10 cellular contexts compared by ENCODE assay signal in the genomic region with DNA sequence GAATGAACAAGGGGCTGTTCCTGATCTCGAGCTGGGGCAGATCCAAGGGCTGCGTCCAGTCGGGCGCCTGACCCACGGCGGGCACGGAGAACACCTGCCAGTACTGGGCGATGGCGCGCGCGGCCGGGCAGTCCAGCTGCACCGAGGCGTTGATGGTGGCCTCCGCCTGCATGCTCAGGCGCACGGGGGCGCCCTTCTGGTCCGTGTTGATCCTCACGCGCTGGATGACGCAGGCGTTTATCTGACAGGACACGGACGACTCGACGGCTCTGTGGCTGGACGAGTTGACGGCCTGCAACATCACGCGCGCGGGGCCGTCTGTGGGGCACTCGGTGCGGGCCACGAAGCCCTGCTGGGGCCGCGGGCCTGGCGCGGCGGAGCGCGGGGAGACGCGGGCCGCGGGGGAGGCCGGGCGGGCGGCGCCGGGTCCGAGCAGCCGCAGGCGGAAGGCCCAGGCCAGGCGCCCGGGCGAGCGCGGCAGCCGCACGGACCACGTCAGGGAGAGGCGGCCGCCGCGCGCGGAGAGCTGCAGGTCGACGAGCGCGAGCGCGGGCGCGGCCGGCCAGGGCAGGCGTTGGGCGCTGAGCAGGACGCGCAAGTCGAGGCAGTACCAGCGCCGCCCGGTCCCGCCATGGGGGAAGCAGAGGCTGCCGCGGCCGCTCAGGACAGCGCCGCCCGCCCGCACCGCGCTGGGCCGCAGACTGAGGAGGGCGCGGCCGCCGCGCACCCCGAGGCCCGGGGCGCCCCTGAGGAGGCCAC. TPM values are rescaled to one million over a fixed set of nuclear protein-coding genes. Genes with fewer than 3 reads are reported as not detected.
DNase-seq lines count a peak whose midpoint lies in the region; ATAC-seq and TF ChIP-seq lines count a peak whose summit lies in the region.
"Had no signal": no experiment of that assay in that cellular context is flagged by ENCODE, and none has a peak within 500 bp of the region (broad histone marks: within the 10 kb centered on the region; RNA-seq: fewer than 3 reads in every experiment).

No MANE protein-coding gene starts in this region.

- peaks cover 5% of the 10 kb centered on the region for H3K4me1 Mint-ChIP-seq in memory B cell

- CTCF ChIA-PET in PC-3 (lab: Charles Lee) = no interaction called here

- H3K4me3 Mint-ChIP-seq in memory B cell = peak overlapping the region; percentile 61

- TF ChIP-seq CTCF in epithelial cell of proximal tubule (conservative IDR thresholded peaks at IDR 0.05; ENCODE audit: low read depth, low read length) = peak; percentile 9
- TF ChIP-seq CTCF in PC-3 (conservative IDR thresholded peaks at IDR 0.05; ENCODE audit: low read depth, low read length) = no peak

- ATAC-seq in memory B cell (ENCODE audit: low read depth) (peak; percentile 58), PC-3 (no peak), GM21381 (IDR thresholded peaks at IDR 0.05; ENCODE audit: unreplicated experiment) (no peak), GM19463 (IDR thresholded peaks at IDR 0.05; ENCODE audit: unreplicated experiment) (no peak)

- intact Hi-C loops in PC-3 (cut with micrococcal nuclease) = no loop called here

- H3K9me2 ChIP-seq in PC-3 (replicated peaks; ENCODE audit: low read length) = no peaks in the 10 kb centered on the region

- no peaks in the 10 kb centered on the region for H3K4me1 ChIP-seq in urinary bladder (ENCODE audit: insufficient read depth)
- no peaks in the 10 kb centered on the region for H3K4me1 ChIP-seq in PC-3 (ENCODE audit: insufficient read depth, low read length)

- DNase-seq in activated effector memory CD4-positive, alpha-beta T cell treated with anti-CD3 and anti-CD28 coated beads, Interleukin-2, amount 50 U/mL, for 16 hours = peak; percentile 69
- no peak for DNase-seq in activated effector memory CD4-positive, alpha-beta T cell treated with Interleukin-2 at 50 U/mL for 16 hours
- DNase-seq in epithelial cell of proximal tubule (ENCODE audit: low read depth) = no peak
- peak in 1 of 2 donors; percentile 17 for DNase-seq in memory B cell (ENCODE audit: low spot score in 2 of 2)
- DNase-seq in PC-3 = no peak
- DNase-seq: DMS153 had no signal

- no peaks in the 10 kb centered on the region for H3K79me2 ChIP-seq in PC-3 (ENCODE audit: low read length)

- H3F3A ChIP-seq in PC-3 (ENCODE audit: low read length, unreplicated experiment) = no peaks in the 10 kb centered on the region

- no peaks in the 10 kb centered on the region for H4K20me1 ChIP-seq in PC-3 (ENCODE audit: low read length)

- H3K4me2 ChIP-seq in PC-3 (ENCODE audit: low read length) = no peak overlapping the region

- POLR2A ChIA-PET in PC-3 (lab: Charles Lee; ENCODE audit: unreplicated experiment) = no interaction called here

- H3K4me3 ChIP-seq in epithelial cell of proximal tubule (ENCODE audit: low read depth, low read length) = no peak overlapping the region
- H3K4me3 ChIP-seq in urinary bladder (ENCODE audit: low read depth, low read length) = peak overlapping the region; percentile 49
- no peak overlapping the region for H3K4me3 ChIP-seq in PC-3 (ENCODE audit: low read length)

- no TSS peak for BruUV-seq in PC-3 (replicated peaks; lab: Mats Ljungman, UMichigan)

- no peak overlapping the region for H2AFZ ChIP-seq in PC-3 (ENCODE audit: low read length)

- H3K27me3 Mint-ChIP-seq in memory B cell = peaks cover 19% of the 10 kb centered on the region

- no peaks in the 10 kb centered on the region for H3K36me3 Mint-ChIP-seq in memory B cell

- no peaks in the 10 kb centered on the region for H3K27me3 ChIP-seq in PC-3 (ENCODE audit: low read length)

- H3K9me3 Mint-ChIP-seq in memory B cell = no peaks in the 10 kb centered on the region
- H3K9me3 Mint-ChIP-seq: IgD-negative memory B cell had no signal

- 6% methylated on average over 107 of the region's 107 CpGs for WGBS in urinary bladder

- H3K27ac Mint-ChIP-seq in memory B cell = no peak overlapping the region

- no peak overlapping the region for H3K9ac ChIP-seq in PC-3 (ENCODE audit: low read length)

- H3K27ac ChIP-seq in urinary bladder (ENCODE audit: low read depth) (no peak overlapping the region), PC-3 (ENCODE audit: low read length) (no peak overlapping the region)

- H3K36me3 ChIP-seq in urinary bladder (ENCODE audit: insufficient read depth) = no peaks in the 10 kb centered on the region
- no peaks in the 10 kb centered on the region for H3K36me3 ChIP-seq in PC-3 (ENCODE audit: low read depth, low read length)

- H3K9me3 ChIP-seq in PC-3 (ENCODE audit: low read length) = no peaks in the 10 kb centered on the region

RNA-seq across cellular contexts. Expression of gene PKDREJ, which starts 0.5 kb away (rescaled TPM):
- total RNA-seq in epithelial cell of proximal tubule (not detected in 2 replicates), urinary bladder (0.05 TPM), PC-3 (2014; rRNA removed) (not detected in 2 replicates)
- 0.14 TPM for polyA plus RNA-seq in urinary bladder
- polyA plus RNA-seq: IgD-negative memory B cell had no signal

RNA-seq across cellular contexts. Expression of gene TTC38, which starts 5.2 kb away (rescaled TPM):
- total RNA-seq in epithelial cell of proximal tubule (45.4 and 60.7 TPM in 2 replicates), urinary bladder (24.7 TPM), PC-3 (2014; rRNA removed) (26.8 and 41.4 TPM in 2 replicates)
- 32.6 TPM for polyA plus RNA-seq in urinary bladder

RNA-seq across cellular contexts. Expression of gene CDPF1, which starts 12.5 kb away (rescaled TPM):
- 7.0 and 10.3 TPM in 2 replicates for total RNA-seq in epithelial cell of proximal tubule
- 9.0 TPM for total RNA-seq in urinary bladder
- polyA plus RNA-seq in urinary bladder = 20.0 TPM
- 14.1 and 21.0 TPM in 2 replicates for total RNA-seq in PC-3 (2014; rRNA removed)

RNA-seq across cellular contexts. Expression of gene GTSE1, which starts 34.0 kb away (rescaled TPM):
- 18.2 and 35.8 TPM in 2 replicates for total RNA-seq in epithelial cell of proximal tubule
- total RNA-seq in urinary bladder = 6.6 TPM
- polyA plus RNA-seq in urinary bladder = 0.33 TPM
- total RNA-seq in PC-3 (2014; rRNA removed) = 20.6 and 26.4 TPM in 2 replicates
- polyA plus RNA-seq: IgD-negative memory B cell had no signal
